ENCODE assay signal across 8 cellular contexts in the genomic region with DNA sequence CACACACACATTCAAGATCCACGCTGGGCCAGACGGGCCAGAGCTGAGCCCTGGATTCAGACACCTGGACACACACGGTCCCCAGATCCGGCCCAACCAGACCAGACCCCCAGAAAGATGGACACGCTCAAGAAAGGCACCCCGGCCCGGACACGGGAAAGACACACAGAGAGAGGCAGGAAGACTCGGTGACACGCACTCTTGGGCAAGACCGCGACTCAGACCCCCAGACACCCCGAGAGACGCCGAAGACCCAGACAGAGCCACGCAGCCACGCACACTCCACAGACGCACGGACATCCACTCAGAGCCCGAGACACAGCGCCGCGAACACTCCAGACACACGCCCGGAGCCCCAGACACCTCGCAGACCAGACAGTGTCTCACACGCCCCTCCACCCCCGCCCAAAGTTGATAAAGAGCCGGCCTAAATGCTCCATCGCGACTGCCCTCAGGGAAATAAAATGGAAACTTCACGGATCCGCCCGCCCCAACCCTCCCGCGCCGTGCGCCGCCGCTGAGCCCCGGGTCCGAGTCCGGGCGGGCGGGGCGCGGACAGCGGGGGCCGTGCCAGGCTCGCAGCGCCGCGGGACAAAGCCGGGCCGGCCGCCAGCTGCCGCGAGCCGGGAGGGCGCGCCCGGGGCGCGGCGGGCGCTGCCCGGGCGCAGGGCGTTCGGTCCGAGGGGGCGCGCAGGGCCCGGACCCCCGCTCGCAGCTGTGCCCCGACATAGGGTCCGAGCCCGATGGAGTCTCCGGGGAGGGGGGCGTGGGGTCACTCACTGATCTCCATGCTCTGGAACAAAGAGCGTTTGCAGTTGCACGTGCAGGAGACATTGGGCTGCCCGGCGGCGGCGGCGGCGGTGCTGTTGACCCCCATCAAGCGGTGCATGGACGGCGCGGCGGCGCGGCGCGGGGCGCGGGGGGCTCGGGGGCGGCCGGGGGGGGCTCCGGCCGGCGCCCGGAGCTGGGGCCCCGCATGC. TPM values are rescaled to one million over a fixed set of nuclear protein-coding genes. Genes with fewer than 3 reads are reported as not detected.
DNase-seq lines count a peak whose midpoint lies in the region; ATAC-seq and TF ChIP-seq lines count a peak whose summit lies in the region.

No MANE protein-coding gene starts in this region.

- H3K9me3 ChIP-seq in IMR-90 (ENCODE audit: control insufficient read depth, insufficient read depth, low read length) (no peaks in the 10 kb centered on the region), gastroesophageal sphincter (no peaks in the 10 kb centered on the region)

- peaks cover 4% of the 10 kb centered on the region for H3K27me3 Mint-ChIP-seq in activated T-helper 17 cell treated with anti-CD3 and anti-CD28 coated beads, Interleukin-2, amount 50 U/mL, for 72 hours

- 0 out of 2 replicates have a peak overlapping the region, but pooled peaks have one; percentile 31 for H4K91ac ChIP-seq in IMR-90 (ENCODE audit: insufficient read depth, low read depth, low read length)

- TF ChIP-seq RAD21 in IMR-90 (IDR thresholded peaks at IDR 0.05; ENCODE audit: low read length): no peak

- CTCF ChIA-PET in BJ (lab: Yijun Ruan, JAX) (interaction anchor here (0.6 kb wide), 1 partner anchor 30 kb away, joined by 3 read pairs; no protein-coding TSS in a partner anchor), IMR-90 (lab: Yijun Ruan, JAX) (no interaction called here)

- peak overlapping the region; percentile 72 for H3K4ac ChIP-seq in IMR-90 (ENCODE audit: low read depth, low read length)

- TF ChIP-seq EP300 in gastroesophageal sphincter (IDR thresholded peaks at IDR 0.05): no peak

- dilution Hi-C loops in IMR-90 (cut with HindIII; ENCODE audit: low sequenced_read_pairs, unreplicated experiment): no loop called here

- TF ChIP-seq CTCF in BJ (IDR thresholded peaks at IDR 0.05; ENCODE audit: insufficient read depth, low read depth, low read length) (no peak), IMR-90 (conservative IDR thresholded peaks at IDR 0.05; ENCODE audit: low read depth, low read length) (no peak), gastroesophageal sphincter (IDR thresholded peaks at IDR 0.05) (no peak)

- H3K18ac ChIP-seq in IMR-90 (ENCODE audit: low read depth, low read length): peak overlapping the region; percentile 60

- peaks cover 42% of the 10 kb centered on the region for H4K20me1 ChIP-seq in IMR-90 (ENCODE audit: insufficient read depth, low read length)

- peak overlapping the region; percentile 77 for H3K9ac ChIP-seq in IMR-90 (ENCODE audit: low read depth, low read length)

- peak overlapping the region; percentile 89 for H3K4me3 Mint-ChIP-seq in activated T-helper 17 cell treated with anti-CD3 and anti-CD28 coated beads, Interleukin-2, amount 50 U/mL, for 72 hours

- H3K27ac ChIP-seq in IMR-90 (ENCODE audit: insufficient read depth, low read length): peak overlapping the region; percentile 19; the same call in 1 of the 2 replicates
- peak overlapping the region; percentile 32 to 95 (median 90) for H3K27ac ChIP-seq in gastroesophageal sphincter

- peak overlapping the region; percentile 36 for H2AK5ac ChIP-seq in IMR-90 (ENCODE audit: low read depth, low read length)

- H4K8ac ChIP-seq in IMR-90 (ENCODE audit: low read depth in 2 of 2, low read length in 2 of 2): peak overlapping the region in 1 of 2 experiments; percentile 40; a peak in 1 of 4 replicates

- peaks cover 11 to 37% of the 10 kb centered on the region in 2 experiments; a peak in 3 of 4 replicates for H3K79me1 ChIP-seq in IMR-90 (ENCODE audit: low read depth in 1 of 2, low read length in 2 of 2)

- H3K27me3 ChIP-seq in BJ (ENCODE audit: control insufficient read depth, insufficient read depth, low read length) (no peaks in the 10 kb centered on the region; the same call in 1 of the 2 replicates), IMR-90 (ENCODE audit: control insufficient read depth, insufficient read depth, low read length) (no peaks in the 10 kb centered on the region), gastroesophageal sphincter (no peaks in the 10 kb centered on the region)

- POLR2A ChIA-PET in BJ (lab: Charles Lee): interaction anchor here (0.6 kb wide), 1 partner anchor 28 kb away, joined by 5 read pairs; no protein-coding TSS in a partner anchor
- POLR2A ChIA-PET in IMR-90 (lab: Charles Lee; ENCODE audit: unreplicated experiment): no interaction called here

- TF ChIP-seq POLR2A in IMR-90 (IDR thresholded peaks at IDR 0.05; ENCODE audit: low read depth, low read length) (peak; percentile 84), gastroesophageal sphincter (IDR thresholded peaks at IDR 0.05) (no peak)

- peaks cover 4% of the 10 kb centered on the region for H3K4me1 Mint-ChIP-seq in activated T-helper 17 cell treated with anti-CD3 and anti-CD28 coated beads, Interleukin-2, amount 50 U/mL, for 72 hours

- peak overlapping the region; percentile 89 for H2AFZ ChIP-seq in IMR-90 (replicated peaks; ENCODE audit: low read length, poor library complexity)

- H2BK5ac ChIP-seq in IMR-90 (ENCODE audit: low read depth, low read length, poor library complexity, severe bottlenecking): no peak overlapping the region

- ATAC-seq in IMR-90 (ENCODE audit: low read depth) (peak; percentile 9), gastroesophageal sphincter (no peak), HG02623 (IDR thresholded peaks at IDR 0.05; ENCODE audit: unreplicated experiment) (no peak), GM18907 (IDR thresholded peaks at IDR 0.05; ENCODE audit: unreplicated experiment) (no peak)
- ATAC-seq in activated T-helper 17 cell treated with anti-CD3 and anti-CD28 coated beads, Interleukin-2, amount 50 U/mL, for 72 hours (replicated peaks): no peak

- peak overlapping the region; percentile 88 for H3K4me2 ChIP-seq in IMR-90 (ENCODE audit: low read depth, low read length)

- H3K27ac Mint-ChIP-seq in activated T-helper 17 cell treated with anti-CD3 and anti-CD28 coated beads, Interleukin-2, amount 50 U/mL, for 72 hours: peak overlapping the region; percentile 80

- TSS peak; percentile 22 for BruUV-seq in IMR-90 (replicated peaks; lab: Mats Ljungman, UMichigan)

- intact Hi-C loops in IMR-90 (cut with micrococcal nuclease): loop anchor here (1.0 to 2.0 kb wide), 2 partner anchors 11 to 54 kb away; no protein-coding TSS in a partner anchor

- peak overlapping the region; percentile 60 for H3K4me3 ChIP-seq in BJ (ENCODE audit: low read depth, low read length)
- H3K4me3 ChIP-seq in IMR-90 (ENCODE audit: insufficient read depth, low read depth, low read length): peak overlapping the region; percentile 76
- H3K4me3 ChIP-seq in gastroesophageal sphincter: peak overlapping the region; percentile 68 to 95

- H3K56ac ChIP-seq in IMR-90 (ENCODE audit: extremely low read depth, insufficient read depth, low read length): peak overlapping the region; percentile 58; the same call in 1 of the 2 replicates

- 0 out of 3 replicates have a peak overlapping the region, but pooled peaks have one; percentile 54 for H2BK15ac ChIP-seq in IMR-90 (ENCODE audit: low read depth, low read length)

- H2BK20ac ChIP-seq in IMR-90 (ENCODE audit: low read depth, low read length): 0 out of 2 replicates have a peak overlapping the region, but pooled peaks have one; percentile 3

- DNase-seq in BJ (ENCODE audit: low read depth) (no peak), IMR-90 (peak; percentile 19), retina (peak; percentile 65), NCI-H1436 treated with DMSO at 0.1 percent for 48 hours (lab: John Stamatoyannopoulos, UW) (no peak)

- peak overlapping the region; percentile 83 for H2AK9ac ChIP-seq in IMR-90 (replicated peaks; ENCODE audit: low read depth, low read length, poor library complexity)

- H3K4me1 ChIP-seq in IMR-90 (ENCODE audit: control insufficient read depth, insufficient read depth, low read length) (peaks cover 6% of the 10 kb centered on the region; the same call in 1 of the 2 replicates), gastroesophageal sphincter (peaks cover 0 to 87% (median 16%) of the 10 kb centered on the region in 3 donors)

- 0 out of 2 replicates have a peak overlapping the region, but pooled peaks have one; percentile 11 for H4K5ac ChIP-seq in IMR-90 (ENCODE audit: low read depth, low read length)

- 1% methylated on average over 66 of the region's 108 CpGs; no CpG with 5 or more reads in 1 of the 2 experiments for WGBS in IMR-90 (ENCODE audit: extremely low coverage in 2 of 2, insufficient read length in 1 of 2), 2 experiments
- 0 to 20% methylated on average over 1 to 2 of the region's 108 CpGs for WGBS in gastroesophageal sphincter (ENCODE audit: low coverage in 1 of 2), 2 donors

- H3K36me3 Mint-ChIP-seq in activated T-helper 17 cell treated with anti-CD3 and anti-CD28 coated beads, Interleukin-2, amount 50 U/mL, for 72 hours (ENCODE audit: low read depth): peaks cover 4% of the 10 kb centered on the region

- H2BK120ac ChIP-seq in IMR-90 (ENCODE audit: low read depth, low read length): peak overlapping the region; percentile 52

- no peaks in the 10 kb centered on the region for H3K36me3 ChIP-seq in BJ (ENCODE audit: control insufficient read depth, insufficient read depth, low read length)
- H3K36me3 ChIP-seq in IMR-90 (ENCODE audit: control insufficient read depth, insufficient read depth, low read length): no peaks in the 10 kb centered on the region
- H3K36me3 ChIP-seq in gastroesophageal sphincter: no peaks in the 10 kb centered on the region

- H3K9me1 ChIP-seq in IMR-90 (ENCODE audit: insufficient read depth, low read length): peaks cover 7% of the 10 kb centered on the region; the same call in 1 of the 2 replicates

- H3K14ac ChIP-seq in IMR-90 (replicated peaks; ENCODE audit: low read depth, low read length): peak overlapping the region; percentile 74

- in situ Hi-C loops in IMR-90 (cut with MboI; ENCODE audit: low sequenced_read_pairs): no loop called here

- peak overlapping the region; percentile 91 for H3K23ac ChIP-seq in IMR-90 (ENCODE audit: low read depth, low read length)

- H3K9me3 Mint-ChIP-seq in activated T-helper 17 cell treated with anti-CD3 and anti-CD28 coated beads, Interleukin-2, amount 50 U/mL, for 72 hours: no peaks in the 10 kb centered on the region

TF ChIP-seq in IMR-90, 13 proteins besides CTCF, POLR2A, EP300 and RAD21 (continues in another document):
- TF ChIP-seq MXI1 (IDR thresholded peaks at IDR 0.05; ENCODE audit: borderline replicate concordance, low read depth, low read length): no peak
- peak; percentile 71 for TF ChIP-seq CEBPB (IDR thresholded peaks at IDR 0.05; ENCODE audit: low read depth, low read length)
- peak; percentile 64; the same call in 1 of the 2 replicates for TF ChIP-seq CHD1 (IDR thresholded peaks at IDR 0.05; ENCODE audit: low read depth, low read length)
- TF ChIP-seq MAZ (IDR thresholded peaks at IDR 0.05; ENCODE audit: borderline replicate concordance, low read depth, low read length): peak; percentile 56; the same call in 1 of the 2 replicates

RNA-seq across cellular contexts. Expression of a gene that starts 0.8 kb away (rescaled TPM):
- polyA plus RNA-seq in BJ (2011; rRNA removed) (3.1 and 5.0 TPM in 2 replicates), IMR-90 (2012; rRNA removed) (6.9 and 11.0 TPM in 2 replicates)
- polyA minus RNA-seq in BJ (2011; rRNA and poly(A)+ RNA removed): 2.7 and 3.6 TPM in 2 replicates
- total RNA-seq in IMR-90 (2012; rRNA removed) (1.4 and 2.0 TPM in 2 replicates), gastroesophageal sphincter (10 to 100 TPM in 3 of 4 donors, 1 to 10 TPM in 1; 9.6 to 47.5 (median 18.9) TPM)
- 2.9 and 9.8 TPM in 2 replicates for polyA plus RNA-seq in IMR-90 (2012; cell fraction: cytosol; rRNA removed)
- polyA plus RNA-seq in IMR-90 (2012; cell fraction: nucleus; rRNA removed; ENCODE audit: low replicate concordance): 3.2 and 9.0 TPM in 2 replicates
- total RNA-seq in activated T-helper 17 cell treated with anti-CD3 and anti-CD28 coated beads, Interleukin-2, amount 50 U/mL, for 72 hours: 1 to 10 TPM; 1.6 to 2.3 TPM

Comparison
In these comparisons a context has a peak if more than half of its experiments do, and no peak if none do; other contexts are left out.
1. DNase-seq: peak in IMR-90 (single experiment) and retina (single experiment); none in BJ (single experiment) and NCI-H1436 treated with DMSO at 0.1 percent for 48 hours (single experiment).
2. Peak in every context shown above with its lines, with median percentiles within 50 percentile points of each other: H3K4me3 ChIP-seq.